Comparison of ENCODE assay signal across 8 cellular contexts in the genomic region with DNA sequence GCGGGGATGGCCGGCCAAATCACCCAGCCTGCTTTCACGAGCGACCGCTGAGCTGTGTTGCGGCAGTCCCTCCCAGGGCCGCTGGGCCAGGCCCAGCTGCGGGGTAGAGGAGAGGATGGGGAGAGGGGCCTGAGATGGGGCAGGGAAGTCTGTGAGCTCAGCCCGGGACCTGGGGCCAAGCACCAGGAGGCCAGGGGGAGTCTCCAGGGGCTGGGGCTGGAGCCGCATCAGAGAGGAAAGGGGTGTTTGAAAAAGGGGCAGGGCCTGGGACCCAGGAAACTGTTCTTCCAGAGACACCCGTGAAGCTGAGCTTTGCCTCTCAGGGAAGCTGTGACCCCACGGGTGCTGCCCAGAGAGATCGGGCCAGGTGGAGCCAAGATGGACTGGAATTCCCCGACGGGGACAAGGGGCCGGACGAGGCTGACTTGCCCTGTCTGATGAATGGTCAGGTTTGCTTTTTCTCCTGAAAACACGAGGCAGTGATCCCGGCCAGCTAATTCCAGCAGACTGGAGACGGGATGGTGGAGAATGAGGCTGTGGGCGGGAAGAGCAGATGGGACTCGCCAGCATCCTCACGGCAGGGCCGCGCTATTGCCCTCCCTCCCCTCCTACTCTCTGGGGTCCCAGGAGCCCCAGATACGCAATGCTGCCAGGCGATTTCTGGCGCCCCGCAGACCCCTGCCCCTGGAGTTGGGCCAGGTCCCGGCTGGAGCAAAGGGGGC. TPM values are rescaled to one million over a fixed set of nuclear protein-coding genes. Genes with fewer than 3 reads are reported as not detected.
DNase-seq lines count a peak whose midpoint lies in the region; ATAC-seq and TF ChIP-seq lines count a peak whose summit lies in the region.

No MANE protein-coding gene starts in this region.

- H3K27me3 ChIP-seq in GM23248 (replicated peaks; ENCODE audit: insufficient read depth) (no peaks in the 10 kb centered on the region), adrenal gland (no peaks in the 10 kb centered on the region), right atrium auricular region (no peaks in the 10 kb centered on the region), skeletal muscle tissue (ENCODE audit: control insufficient read depth in 3 of 3, insufficient read depth in 3 of 3, low read length in 3 of 3) (peaks cover 5 to 12% (median 7%) of the 10 kb centered on the region in 3 donors)

- peaks cover 9% of the 10 kb centered on the region for H3K4me1 Mint-ChIP-seq in activated CD4-positive, alpha-beta memory T cell treated with anti-CD3 and anti-CD28 coated beads, Interleukin-2, amount 10 ng/mL, durations not matched to agents 7 days and 5 days

- in situ Hi-C loops in GM23248 (cut with MboI), result no loop called here

- H3K9ac ChIP-seq in GM23248 (peak overlapping the region; percentile 82), skeletal muscle tissue (ENCODE audit: low read depth in 1 of 3, low read length in 3 of 3) (peak overlapping the region; percentile 0 to 69 (median 63))

- TF ChIP-seq CTCF in adrenal gland (IDR thresholded peaks at IDR 0.05) (no peak), right atrium auricular region (IDR thresholded peaks at IDR 0.05) (no peak)

- H3K36me3 Mint-ChIP-seq in activated CD4-positive, alpha-beta memory T cell treated with anti-CD3 and anti-CD28 coated beads, Interleukin-2, amount 10 ng/mL, durations not matched to agents 7 days and 5 days (ENCODE audit: low read depth), result no peaks in the 10 kb centered on the region

- peaks cover 9% of the 10 kb centered on the region for H3K27me3 Mint-ChIP-seq in activated CD4-positive, alpha-beta memory T cell treated with anti-CD3 and anti-CD28 coated beads, Interleukin-2, amount 10 ng/mL, durations not matched to agents 7 days and 5 days

- CTCF ChIA-PET in activated CD4-positive, alpha-beta memory T cell treated with anti-CD3 and anti-CD28 coated beads, Interleukin-2, amount 10 ng/mL, durations not matched to agents 7 days and 5 days (lab: Charles Lee), result no interaction called here

- H3K9me3 ChIP-seq in GM23248 (ENCODE audit: low read depth) (no peaks in the 10 kb centered on the region), adrenal gland (replicated peaks in 1 of 3) (no peaks in the 10 kb centered on the region), right atrium auricular region (no peaks in the 10 kb centered on the region), skeletal muscle tissue (ENCODE audit: control insufficient read depth in 3 of 3, low read length in 3 of 3) (no peaks in the 10 kb centered on the region)

- no peaks in the 10 kb centered on the region for H3K9me2 ChIP-seq in GM23248 (ENCODE audit: insufficient read depth)

- H3K4me1 ChIP-seq in GM23248 (ENCODE audit: insufficient read depth) (peaks cover 23% of the 10 kb centered on the region), adrenal gland (replicated peaks in 1 of 2) (peaks cover 28% of the 10 kb centered on the region in 2 donors), right atrium auricular region (peaks cover 0 to 51% of the 10 kb centered on the region in 2 donors), skeletal muscle tissue (ENCODE audit: control insufficient read depth in 3 of 3, insufficient read depth in 3 of 3, low read length in 3 of 3) (peaks cover 27 to 39% (median 39%) of the 10 kb centered on the region in 3 donors)

- WGBS in GM23248 (ENCODE audit: low coverage in 1 of 2, low lambda C conversion rate in 2 of 2, missing lambda C conversion rate in 2 of 2), 2 experiments, result 22 to 23% methylated on average over 27 to 30 of the region's 30 CpGs
- WGBS in adrenal gland, 4 donors, result 57 to 73% (median 60%) methylated on average over 22 to 30 of the region's 30 CpGs

- H2AFZ ChIP-seq in GM23248, result peak overlapping the region; percentile 67

- H3K4me3 ChIP-seq in GM23248 (peak overlapping the region; percentile 42), adrenal gland (no peak overlapping the region), right atrium auricular region (peak overlapping the region in 1 of 2 donors; percentile 15), skeletal muscle tissue (ENCODE audit: low read length in 3 of 3) (peak overlapping the region in 1 of 3 donors; percentile 13)

- ATAC-seq in GM21786 (IDR thresholded peaks at IDR 0.05; ENCODE audit: unreplicated experiment), result no peak

- TF ChIP-seq POLR2A in adrenal gland (IDR thresholded peaks at IDR 0.05), result no peak

- no peaks in the 10 kb centered on the region for H4K20me1 ChIP-seq in GM23248 (ENCODE audit: insufficient read depth)

- H3K9me3 Mint-ChIP-seq in activated CD4-positive, alpha-beta memory T cell treated with anti-CD3 and anti-CD28 coated beads, Interleukin-2, amount 10 ng/mL, durations not matched to agents 7 days and 5 days, result no peaks in the 10 kb centered on the region

- H3K4me2 ChIP-seq in GM23248 (ENCODE audit: unreplicated experiment), result peak overlapping the region; percentile 79

- no peaks in the 10 kb centered on the region for H3K79me2 ChIP-seq in GM23248 (ENCODE audit: insufficient read depth)

- no peaks in the 10 kb centered on the region for H3K36me3 ChIP-seq in GM23248 (ENCODE audit: low read depth)
- H3K36me3 ChIP-seq in adrenal gland (replicated peaks in 1 of 2), result no peaks in the 10 kb centered on the region
- no peaks in the 10 kb centered on the region for H3K36me3 ChIP-seq in right atrium auricular region
- H3K36me3 ChIP-seq in skeletal muscle tissue (ENCODE audit: control insufficient read depth in 3 of 3, insufficient read depth in 3 of 3, low read length in 3 of 3), result no peaks in the 10 kb centered on the region

- H3K27ac ChIP-seq in GM23248 (peak overlapping the region; percentile 95), adrenal gland (peak overlapping the region; percentile 75 to 98 (median 96)), right atrium auricular region (peak overlapping the region; percentile 94 to 96), skeletal muscle tissue (ENCODE audit: low read depth, low read length) (peak overlapping the region; percentile 93)

- no peak overlapping the region for H3K27ac Mint-ChIP-seq in activated CD4-positive, alpha-beta memory T cell treated with anti-CD3 and anti-CD28 coated beads, Interleukin-2, amount 10 ng/mL, durations not matched to agents 7 days and 5 days

- 0 out of 2 replicates have a peak, but pooled peaks cover 5% of the 10 kb centered on the region for H3F3A ChIP-seq in GM23248 (ENCODE audit: insufficient read depth)

- POLR2A ChIA-PET in activated CD4-positive, alpha-beta memory T cell treated with anti-CD3 and anti-CD28 coated beads, Interleukin-2, amount 10 ng/mL, durations not matched to agents 7 days and 5 days (lab: Charles Lee), result no interaction called here

- H3K4me3 Mint-ChIP-seq in activated CD4-positive, alpha-beta memory T cell treated with anti-CD3 and anti-CD28 coated beads, Interleukin-2, amount 10 ng/mL, durations not matched to agents 7 days and 5 days, result no peak overlapping the region

- peak; percentile 70 for DNase-seq in GM23248
- DNase-seq in adrenal gland, result peak in 2 of 7 donors; percentile 27 to 41
- DNase-seq in right atrium auricular region (ENCODE audit: low spot score), result peak; percentile 76
- DNase-seq in activated CD4-positive, alpha-beta memory T cell treated with anti-CD3 and anti-CD28 coated beads, Interleukin-2, amount 10 ng/mL, durations not matched to agents 7 days and 5 days, result no peak
- no peak for DNase-seq in DMS53 treated with DMSO at 0.1 percent for 48 hours (lab: John Stamatoyannopoulos, UW; ENCODE audit: unreplicated experiment)
- no peak for DNase-seq in AML-193 (lab: John Stamatoyannopoulos, UW)

- intact Hi-C loops in adrenal gland (cut with DNase I), result no loop called here

RNA-seq across cellular contexts. Expression of a gene that starts 40.3 kb away (rescaled TPM):
- total RNA-seq in GM23248 (2014; rRNA removed; shearing (Covaris generic)), result 24.2 and 30.5 TPM in 2 replicates
- polyA plus RNA-seq in GM23248 (2016; fragmentation: Nextera tagmentation; extraction: Ambion mirVana) (1.7 and 1.8 TPM in 2 replicates), adrenal gland (100 to 1,000 TPM in 2 of 3 donors, 10 to 100 TPM in 1; 10.9 to 201 (median 163) TPM)
- total RNA-seq in adrenal gland (100 to 1,000 TPM in 7 of 8 donors, 10 to 100 TPM in 1; 92.9 to 244 (median 141) TPM), right atrium auricular region (100 to 1,000 TPM; 117 to 134 TPM), skeletal muscle tissue (59.0 TPM)
- total RNA-seq in activated CD4-positive, alpha-beta memory T cell treated with anti-CD3 and anti-CD28 coated beads, Interleukin-2, amount 10 ng/mL, durations not matched to agents 7 days and 5 days, result 1 to 10 TPM; 2.2 to 3.9 TPM

Comparison
In these comparisons a context has a peak if more than half of its experiments do, and no peak if none do; other contexts are left out.
1. DNase-seq: peak in GM23248 (single experiment) and right atrium auricular region (single experiment); none in activated CD4-positive, alpha-beta memory T cell treated with anti-CD3 and anti-CD28 coated beads, Interleukin-2, amount 10 ng/mL, durations not matched to agents 7 days and 5 days (single experiment), DMS53 treated with DMSO at 0.1 percent for 48 hours (single experiment) and AML-193 (0 of 2).
2. Peak in every context shown above with its lines, with median percentiles within 50 percentile points of each other: H3K27ac ChIP-seq.